In the genomic region with DNA sequence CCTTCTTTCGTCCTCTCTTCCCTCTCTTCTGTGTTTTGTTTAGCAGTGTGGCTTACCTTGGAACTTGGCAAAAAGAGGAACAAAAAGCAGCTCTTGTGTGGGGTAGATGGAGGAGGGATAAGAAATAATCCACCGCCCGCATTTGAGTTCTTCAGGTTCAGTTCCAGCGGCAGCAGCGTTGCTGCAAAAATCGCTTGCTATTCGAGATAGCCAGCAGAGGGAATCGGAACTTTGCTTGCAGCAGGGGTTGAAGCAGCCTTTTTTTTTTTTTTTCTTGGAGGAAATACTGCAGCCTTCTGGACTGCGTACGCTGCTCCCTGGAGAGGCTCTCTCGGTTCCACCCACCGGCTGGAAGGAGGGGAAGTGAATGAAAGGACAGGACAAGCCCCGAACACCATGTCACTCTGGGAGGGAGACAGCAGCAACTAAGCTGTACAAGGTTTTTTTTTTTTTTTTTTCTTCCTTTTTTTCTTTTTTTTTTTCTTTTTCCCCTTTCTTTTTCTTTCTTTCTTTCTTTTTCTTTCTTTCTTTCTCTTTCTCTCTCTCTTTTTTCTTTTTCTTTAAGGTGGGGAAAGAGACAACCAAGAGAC, we compare ENCODE assay signal across 8 cellular contexts. TPM values are rescaled to one million over a fixed set of nuclear protein-coding genes. Genes with fewer than 3 reads are reported as not detected.
DNase-seq lines count a peak whose midpoint lies in the region; ATAC-seq, FAIRE-seq and TF ChIP-seq lines count a peak whose summit lies in the region.

A gene (plus strand): TSS at position 397 of the 590 bp plus-strand sequence.

- no peaks in the 10 kb centered on the region for H3K36me3 Mint-ChIP-seq in CD8-positive, alpha-beta memory T cell
- H3K36me3 Mint-ChIP-seq in T-cell = no peaks in the 10 kb centered on the region

- H3K4me3 ChIP-seq in CD8-positive, alpha-beta memory T cell (ENCODE audit: low read length) = peak within 1 kb of the TSS; percentile 35
- H3K4me3 ChIP-seq in lower lobe of right lung (peak within 1 kb of the TSS; percentile 64), stomach smooth muscle (ENCODE audit: low read length in 2 of 2) (peak within 1 kb of the TSS; percentile 64 to 95)

- peaks cover 7 to 15% of the 10 kb centered on the region in 2 donors for H3K27me3 Mint-ChIP-seq in CD8-positive, alpha-beta memory T cell
- H3K27me3 Mint-ChIP-seq in T-cell = peaks cover 13 to 18% of the 10 kb centered on the region in 2 donors

- TF ChIP-seq CTCF in lower lobe of right lung (IDR thresholded peaks at IDR 0.05) = peak; percentile 55

- peak; percentile 92 for FAIRE-seq in endometrium (lab: Jason Lieb, UNC)

- intact Hi-C loops in lower lobe of right lung (cut with DNase I) = loop anchor here (10.0 kb wide), 1 partner anchor 54 kb away; no protein-coding TSS in a partner anchor

- H3K36me3 ChIP-seq in CD8-positive, alpha-beta memory T cell (ENCODE audit: insufficient read depth, low read length) = no peaks in the 10 kb centered on the region
- no peaks in the 10 kb centered on the region for H3K36me3 ChIP-seq in lower lobe of right lung
- no peaks in the 10 kb centered on the region for H3K36me3 ChIP-seq in stomach smooth muscle (ENCODE audit: control insufficient read depth in 2 of 2, insufficient read depth in 2 of 2, low read length in 2 of 2)

- peak within 1 kb of the TSS; percentile 92 to 93 for H3K9ac ChIP-seq in stomach smooth muscle (ENCODE audit: low read length in 2 of 2)

- CTCF ChIA-PET in CD8-positive, alpha-beta memory T cell (lab: Charles Lee) = interaction anchor here (0.9 kb wide), 1 partner anchor 39 kb away, joined by 3 read pairs; no protein-coding TSS in a partner anchor
- CTCF ChIA-PET in T-cell (lab: Charles Lee) = interaction anchor here (0.6 to 0.7 kb wide), 5 partner anchors 61 to 1219 kb away, joined by 4 to 9 read pairs (median 5); no protein-coding TSS in a partner anchor

- H3K9me3 ChIP-seq in CD8-positive, alpha-beta memory T cell (ENCODE audit: low read length) = no peaks in the 10 kb centered on the region
- no peaks in the 10 kb centered on the region for H3K9me3 ChIP-seq in lower lobe of right lung
- H3K9me3 ChIP-seq in stomach smooth muscle (ENCODE audit: control insufficient read depth in 2 of 2, low read length in 2 of 2) = no peaks in the 10 kb centered on the region

- peaks cover 0 to 12% (median 0%) of the 10 kb centered on the region in 5 donors for H3K9me3 Mint-ChIP-seq in CD8-positive, alpha-beta memory T cell
- no peaks in the 10 kb centered on the region for H3K9me3 Mint-ChIP-seq in T-cell

- POLR2A ChIA-PET in CD8-positive, alpha-beta memory T cell (lab: Charles Lee) = interaction anchor here (0.7 kb wide), 1 partner anchor 8 kb away, joined by 11 read pairs; no protein-coding TSS in a partner anchor
- POLR2A ChIA-PET in T-cell (lab: Charles Lee) = interaction anchor here in 1 of 2 donors (0.6 kb wide), 1 partner anchor 14 kb away, joined by 6 read pairs; no protein-coding TSS in a partner anchor

- H3K27ac Mint-ChIP-seq in CD8-positive, alpha-beta memory T cell = peak within 1 kb of the TSS in 5 of 8 donors; percentile 50 to 73 (median 64)
- peak within 1 kb of the TSS; percentile 16 to 56 for H3K27ac Mint-ChIP-seq in T-cell

- H3K4me1 Mint-ChIP-seq in CD8-positive, alpha-beta memory T cell = peaks cover 20 to 26% (median 25%) of the 10 kb centered on the region in 3 donors
- peaks cover 28 to 35% (median 30%) of the 10 kb centered on the region in 3 donors for H3K4me1 Mint-ChIP-seq in T-cell

- no peak for DNase-seq in CD8-positive, alpha-beta memory T cell
- peak; percentile 32 for DNase-seq in HPDE6-E6E7 (ENCODE audit: extremely low spot score)
- peak in 11 of 34 experiments; percentile 2 to 26 (median 5) for DNase-seq in T-cell
- DNase-seq in lower lobe of right lung = peak; percentile 85
- DNase-seq in NCI-H2196 treated with DMSO at 0.1 percent for 48 hours (lab: John Stamatoyannopoulos, UW; ENCODE audit: unreplicated experiment) = no peak

- ATAC-seq in GM18861 (IDR thresholded peaks at IDR 0.05; ENCODE audit: unreplicated experiment) (peak; percentile 31), T-cell (replicated peaks in 1 of 4) (peak in 3 of 4 experiments; percentile 23 to 62 (median 43)), lower lobe of right lung (peak; percentile 96)

- H3K4me1 ChIP-seq in CD8-positive, alpha-beta memory T cell (ENCODE audit: insufficient read depth, low read length) = no peaks in the 10 kb centered on the region
- no peaks in the 10 kb centered on the region for H3K4me1 ChIP-seq in lower lobe of right lung
- H3K4me1 ChIP-seq in stomach smooth muscle (ENCODE audit: control insufficient read depth, insufficient read depth, low read length) = peaks cover 9% of the 10 kb centered on the region

- H3K27me3 ChIP-seq in CD8-positive, alpha-beta memory T cell (ENCODE audit: insufficient read depth, low read length, poor library complexity, severe bottlenecking) = no peaks in the 10 kb centered on the region
- H3K27me3 ChIP-seq in lower lobe of right lung (ENCODE audit: low read depth) (no peaks in the 10 kb centered on the region), stomach smooth muscle (ENCODE audit: control insufficient read depth in 1 of 2, insufficient read depth in 2 of 2, low read length in 2 of 2) (no peaks in the 10 kb centered on the region)

- H3K4me3 Mint-ChIP-seq in CD8-positive, alpha-beta memory T cell = peak within 1 kb of the TSS; percentile 63 to 84 (median 82)
- peak within 1 kb of the TSS; percentile 74 to 90 (median 81) for H3K4me3 Mint-ChIP-seq in T-cell

- no peak within 1 kb of the TSS for H3K27ac ChIP-seq in CD8-positive, alpha-beta memory T cell (ENCODE audit: low read depth, low read length)
- peak within 1 kb of the TSS; percentile 85 for H3K27ac ChIP-seq in lower lobe of right lung
- peak within 1 kb of the TSS; percentile 83 for H3K27ac ChIP-seq in stomach smooth muscle (ENCODE audit: low read length)

RNA-seq across cellular contexts. Expression of the gene that starts here (rescaled TPM):
- total RNA-seq in CD8-positive, alpha-beta memory T cell = under 1 TPM; 0.22 to 0.33 TPM
- 0.21 TPM for polyA plus RNA-seq in CD8-positive, alpha-beta memory T cell
- 1 to 10 TPM in 4 of 5 donors, under 1 TPM in 1; 0.62 to 2.9 (median 1.4) TPM for total RNA-seq in T-cell
- 58.5 TPM for total RNA-seq in lower lobe of right lung

Comparison
In these comparisons a context has a peak if more than half of its experiments do, and no peak if none do; other contexts are left out.
1. RNA of the gene that starts here (total RNA-seq): 58.5 TPM in lower lobe of right lung (single experiment); 0.62 to 2.9 TPM in T-cell and 0.22 to 0.33 TPM in CD8-positive, alpha-beta memory T cell; every median in the first group is over 10 times any median in the second.
2. DNase-seq: peak in HPDE6-E6E7 (single experiment) and lower lobe of right lung (single experiment); none in CD8-positive, alpha-beta memory T cell (0 of 5) and NCI-H2196 treated with DMSO at 0.1 percent for 48 hours (single experiment).
3. ATAC-seq: peak in every context shown above with its lines; median percentile 96 in lower lobe of right lung; 43 in T-cell; 31 in GM18861.
4. Peak in every context shown above with its lines, with median percentiles within 50 percentile points of each other: H3K4me3 ChIP-seq.